In genomic region chr1:55289614-55290013, GRCh38 we compare ENCODE assay signal across 1 cellular context.
TF ChIP-seq lines count a peak whose summit lies in the region.

No MANE protein-coding gene starts in this region.

TF ChIP-seq in GM23338, 12 proteins besides CTCF, POLR2A, EP300 and RAD21 (continued from another document):
- no peak for TF ChIP-seq ZNF462 (CRISPR knock-in tag; IDR thresholded peaks at IDR 0.05)
- TF ChIP-seq JUNB (IDR thresholded peaks at IDR 0.05; ENCODE audit: unreplicated experiment): no peak
- no peak for TF ChIP-seq ZNF331 (CRISPR knock-in tag; IDR thresholded peaks at IDR 0.05; ENCODE audit: low read depth)
